Comparison of ENCODE assay signal across 9 cellular contexts in genomic region chr2:15748736-15749323, GRCh38.
A peak's percentile ranks its signal among the peaks of the same experiment; 100 is the strongest.
DNase-seq lines count a peak whose midpoint lies in the region; TF ChIP-seq lines count a peak whose summit lies in the region.
"Had no signal": no experiment of that assay in that cellular context is flagged by ENCODE, and none has a peak within 500 bp of the region (broad histone marks: within the 10 kb centered on the region; RNA-seq: fewer than 3 reads in every experiment).

No MANE protein-coding gene starts in this region.

- no peaks in the 10 kb centered on the region for H3K9me3 Mint-ChIP-seq in H9

- H3K23me2 ChIP-seq in H9 (ENCODE audit: insufficient read length, low read depth, low read length, poor library complexity, severe bottlenecking) = no peaks in the 10 kb centered on the region

- no peak overlapping the region for H3K14ac ChIP-seq in H9 (ENCODE audit: insufficient read depth, low read length)

- no peak overlapping the region for H4K5ac ChIP-seq in H9 (ENCODE audit: insufficient read length, low read depth, low read length)

- H2BK120ac ChIP-seq in H9 (ENCODE audit: low read depth, low read length, poor library complexity, severe bottlenecking) = no peak overlapping the region

- H3K56ac ChIP-seq in H9 (ENCODE audit: insufficient read length, low read depth, low read length) = no peak overlapping the region

- H4K20me1 ChIP-seq in H9 (ENCODE audit: control insufficient read depth, insufficient read depth, insufficient read length) = no peaks in the 10 kb centered on the region

- no peak overlapping the region for H4K91ac ChIP-seq in H9 (ENCODE audit: insufficient read length, low read depth, low read length)

- H3K4me1 Mint-ChIP-seq in H9 = peaks cover 15 to 22% of the 10 kb centered on the region in 2 experiments

- no peak overlapping the region for H3K18ac ChIP-seq in H9 (ENCODE audit: insufficient read length, low read depth, low read length)

- DNase-seq in Daoy (ENCODE audit: low read depth) (peak; percentile 59), H9 (peak; percentile 86), astrocyte of the spinal cord (ENCODE audit: low read depth, low spot score) (no peak), lung microvascular endothelial cell (ENCODE audit: low read depth in 2 of 2) (peak; percentile 47 to 50), hippocampal formation (lab: John Stamatoyannopoulos, UW) (no peak), T1000 (lab: John Stamatoyannopoulos, UW) (no peak)
- no peak for DNase-seq in central memory CD4-positive, alpha-beta T cell
- DNase-seq in stimulated activated CD4-positive, alpha-beta T cell treated with anti-CD3 and anti-CD28 coated beads, Interleukin-4, amount 100 ng/mL, for 1 hour = no peak
- DNase-seq: foreskin melanocyte had no signal

- H2BK5ac ChIP-seq in H9 (ENCODE audit: insufficient read length, low read length) = no peak overlapping the region

- no peak overlapping the region for H2AK5ac ChIP-seq in H9 (ENCODE audit: insufficient read length, low read length)

- no peak overlapping the region for H3K4ac ChIP-seq in H9 (ENCODE audit: low read depth, low read length)

- H3K79me2 ChIP-seq in H9 (ENCODE audit: insufficient read depth, low read length) = no peaks in the 10 kb centered on the region

- in situ Hi-C loops in astrocyte of the spinal cord (cut with HindIII; ENCODE audit: low sequenced_read_pairs) = no loop called here

- no peak overlapping the region for H3K4me3 Mint-ChIP-seq in H9

- H2BK12ac ChIP-seq in H9 (ENCODE audit: insufficient read length, low read depth, low read length) = no peak overlapping the region

- H2BK20ac ChIP-seq in H9 (ENCODE audit: low read depth, low read length, poor library complexity, severe bottlenecking) = no peak overlapping the region

- no peak overlapping the region for H2BK15ac ChIP-seq in H9 (ENCODE audit: low read depth, low read length)

- no peak overlapping the region for H3K4me3 ChIP-seq in astrocyte of the spinal cord (ENCODE audit: low read depth, low read length)

- no peak overlapping the region for H3K23ac ChIP-seq in H9 (ENCODE audit: insufficient read length, low read depth, low read length)

- TF ChIP-seq CTCF in H9 (conservative IDR thresholded peaks at IDR 0.05) = peak; percentile 91
- TF ChIP-seq CTCF in astrocyte of the spinal cord (IDR thresholded peaks at IDR 0.05; ENCODE audit: low read depth, low read length) = peak; percentile 28

- H3K9ac ChIP-seq in H9 (ENCODE audit: extremely low read depth, insufficient read length, low read length) = no peak overlapping the region

- H3K27ac Mint-ChIP-seq in H9 = no peak overlapping the region

- peaks cover 6% of the 10 kb centered on the region; the same call in 1 of the 2 replicates for H3K4me1 ChIP-seq in H9 (ENCODE audit: insufficient read depth, low read length)

- no peaks in the 10 kb centered on the region; the same call in 1 of the 2 replicates for H3K27me3 Mint-ChIP-seq in H9 (ENCODE audit: low read depth)

- H3K27me3 ChIP-seq in H9 (ENCODE audit: insufficient read depth, low read length) = no peaks in the 10 kb centered on the region

- H3K79me1 ChIP-seq in H9 (ENCODE audit: insufficient read depth, low read depth, low read length, poor library complexity, severe bottlenecking) = no peaks in the 10 kb centered on the region

- H3K4me2 ChIP-seq in H9 (ENCODE audit: insufficient read depth, insufficient read length, low read length) = no peak overlapping the region

- no peak overlapping the region for H3T11ph ChIP-seq in H9 (ENCODE audit: low read length)

- H3K36me3 Mint-ChIP-seq in H9 (ENCODE audit: insufficient read depth in 1 of 3, low read depth in 3 of 3) = no peaks in the 10 kb centered on the region

- no peak overlapping the region for H4K8ac ChIP-seq in H9 (replicated peaks; ENCODE audit: insufficient read length, low read depth, low read length)

- H3K27ac ChIP-seq in H9 (ENCODE audit: insufficient read length, low read depth, low read length) = no peak overlapping the region

- WGBS in H9 (ENCODE audit: extremely low coverage, insufficient read length, low lambda C conversion rate) = no CpG with 5 or more reads among the region's 12 CpGs

- H2AFZ ChIP-seq in H9 (ENCODE audit: low read length) = no peak overlapping the region

- H3K9me3 ChIP-seq in H9 (ENCODE audit: control insufficient read depth, low read depth, low read length) = no peaks in the 10 kb centered on the region

Comparison
In these comparisons a context has a peak if more than half of its experiments do, and no peak if none do; other contexts are left out.
1. DNase-seq: peak in Daoy (single experiment), H9 (single experiment) and lung microvascular endothelial cell (2 of 2); none in astrocyte of the spinal cord (single experiment), central memory CD4-positive, alpha-beta T cell (single experiment), hippocampal formation (0 of 2), T1000 (single experiment) and stimulated activated CD4-positive, alpha-beta T cell treated with anti-CD3 and anti-CD28 coated beads, Interleukin-4, amount 100 ng/mL, for 1 hour (single experiment).